Comparison of ENCODE assay signal across 9 cellular contexts in genomic region chr3:42043116-42043796, GRCh38. TPM values are rescaled to one million over a fixed set of nuclear protein-coding genes. Genes with fewer than 3 reads are reported as not detected.
DNase-seq lines count a peak whose midpoint lies in the region; ATAC-seq and TF ChIP-seq lines count a peak whose summit lies in the region.
"Had no signal": no experiment of that assay in that cellular context is flagged by ENCODE, and none has a peak within 500 bp of the region (broad histone marks: within the 10 kb centered on the region; RNA-seq: fewer than 3 reads in every experiment).

No MANE protein-coding gene starts in this region.

- no peaks in the 10 kb centered on the region for H3K27me3 ChIP-seq in parathyroid adenoma (ENCODE audit: control insufficient read depth, insufficient read depth, low read length)

- peak overlapping the region; percentile 4 for H2AFZ ChIP-seq in parathyroid adenoma

- no peak for TF ChIP-seq CTCF in fibroblast of villous mesenchyme (IDR thresholded peaks at IDR 0.05; ENCODE audit: insufficient read depth, low read depth, low read length)
- no peak for TF ChIP-seq CTCF in parathyroid adenoma (IDR thresholded peaks at IDR 0.05)

- peaks cover 11% of the 10 kb centered on the region for H3K4me1 ChIP-seq in parathyroid adenoma

- peaks cover 32% of the 10 kb centered on the region for H3K79me2 ChIP-seq in parathyroid adenoma

- H3K9me3 ChIP-seq in parathyroid adenoma (ENCODE audit: control insufficient read depth, low read length): no peaks in the 10 kb centered on the region

- H3K36me3 ChIP-seq in parathyroid adenoma (ENCODE audit: control insufficient read depth, insufficient read depth, low read length): no peaks in the 10 kb centered on the region

- ATAC-seq in activated CD4-positive, CD25-positive, alpha-beta regulatory T cell treated with anti-CD3 and anti-CD28 coated beads, Interleukin-2, amount 50 U/mL, for 24 hours: no peak

- H3K9ac ChIP-seq in parathyroid adenoma: no peak overlapping the region

- peak overlapping the region; percentile 50 for H3K27ac ChIP-seq in parathyroid adenoma

- H3K4me3 ChIP-seq in fibroblast of villous mesenchyme (ENCODE audit: low read depth, low read length): peak overlapping the region; percentile 9
- H3K4me3 ChIP-seq in parathyroid adenoma (ENCODE audit: low read depth, low read length): peak overlapping the region; percentile 1

- peak overlapping the region; percentile 12 for H3K4me2 ChIP-seq in parathyroid adenoma (ENCODE audit: low read length)

- in situ Hi-C loops in G401 (cut with HindIII; ENCODE audit: low sequenced_read_pairs): no loop called here

- DNase-seq in EH (ENCODE audit: low read depth): peak; percentile 91
- peak; percentile 92 for DNase-seq in NCI-H82 (lab: John Stamatoyannopoulos, UW)
- DNase-seq in fibroblast of villous mesenchyme (ENCODE audit: low read depth): peak; percentile 76
- no peak for DNase-seq in G401 (ENCODE audit: low spot score)
- no peak for DNase-seq in GM19238 (ENCODE audit: insufficient read length, low spot score)
- no peak for DNase-seq in activated CD4-positive, alpha-beta T cell treated with anti-CD3 and anti-CD28 coated beads, Interleukin-2, amount 50 U/mL, for 4 hours
- DNase-seq: stimulated activated CD4-positive, alpha-beta T cell treated with anti-CD3 and anti-CD28 coated beads, Interleukin-4, amount 100 ng/mL, for 1 hour had no signal

RNA-seq across cellular contexts. Expression of gene TRAK1, which starts 47.9 kb away (rescaled TPM):
- 44.5 and 52.2 TPM in 2 replicates for total RNA-seq in fibroblast of villous mesenchyme
- 17.3 and 17.6 TPM in 2 replicates for total RNA-seq in G401 (2014; rRNA removed; shearing (Covaris generic))

Comparison
In these comparisons a context has a peak if more than half of its experiments do, and no peak if none do; other contexts are left out.
1. DNase-seq: peak in EH (single experiment), NCI-H82 (single experiment) and fibroblast of villous mesenchyme (single experiment); none in G401 (single experiment), GM19238 (single experiment) and activated CD4-positive, alpha-beta T cell treated with anti-CD3 and anti-CD28 coated beads, Interleukin-2, amount 50 U/mL, for 4 hours (0 of 2).